ENCODE assay signal across 20 cellular contexts in genomic region chr11:71215372-71215965, GRCh38. TPM values are rescaled to one million over a fixed set of nuclear protein-coding genes. Genes with fewer than 3 reads are reported as not detected.
A peak's percentile ranks its signal among the peaks of the same experiment; 100 is the strongest.
DNase-seq lines count a peak whose midpoint lies in the region; ATAC-seq and TF ChIP-seq lines count a peak whose summit lies in the region.
"Had no signal": no experiment of that assay in that cellular context is flagged by ENCODE, and none has a peak within 500 bp of the region (broad histone marks: within the 10 kb centered on the region; RNA-seq: fewer than 3 reads in every experiment).

No MANE protein-coding gene starts in this region.

- in situ Hi-C loops in gastrocnemius medialis (cut with MboI; ENCODE audit: low sequenced_read_pairs in 4 of 4), result no loop called here

- DNase-seq in left ventricle myocardium superior (peak; percentile 25), right atrium auricular region (ENCODE audit: low spot score) (no peak), neural progenitor cell (ENCODE audit: low spot score) (no peak), spleen (peak; percentile 54), GF-D8 (lab: John Stamatoyannopoulos, UW) (no peak), gastrocnemius medialis (no peak)
- DNase-seq: Calu3, DND-41, HCEC 1CT, KBM-7, MG63, NCI-H1105 treated with DMSO at 0.1 percent for 48 hours, NCI-H2029, NCI-H2227 treated with DMSO at 0.1 percent for 48 hours, NCI-H526 treated with DMSO at 0.1 percent for 48 hours, Peyer's patch had no signal

- peak overlapping the region; percentile 81 for H3K27ac Mint-ChIP-seq in neural progenitor cell
- H3K27ac Mint-ChIP-seq: GM23338 had no signal

- TF ChIP-seq CTCF in right atrium auricular region (IDR thresholded peaks at IDR 0.05) (no peak), neural progenitor cell (IDR thresholded peaks at IDR 0.05) (no peak), spleen (IDR thresholded peaks at IDR 0.05 in 8 of 11, conservative IDR thresholded peaks at IDR 0.05 in 3 of 11) (no peak), gastrocnemius medialis (IDR thresholded peaks at IDR 0.05 in 4 of 5, conservative IDR thresholded peaks at IDR 0.05 in 1 of 5) (no peak)

- H2AFZ ChIP-seq in neural progenitor cell (replicated peaks), result no peak overlapping the region
- H2AFZ ChIP-seq: GM23338 had no signal

- H3K36me3 ChIP-seq in right atrium auricular region, result no peaks in the 10 kb centered on the region
- H3K36me3 ChIP-seq in neural progenitor cell, result no peaks in the 10 kb centered on the region
- H3K36me3 ChIP-seq in spleen, result no peaks in the 10 kb centered on the region
- no peaks in the 10 kb centered on the region for H3K36me3 ChIP-seq in gastrocnemius medialis
- H3K36me3 ChIP-seq: MG63, Peyer's patch had no signal

- H4K20me1 ChIP-seq in neural progenitor cell (ENCODE audit: low read depth), result no peaks in the 10 kb centered on the region

- ATAC-seq in left ventricle myocardium superior (no peak), gastrocnemius medialis (no peak), GM18498 (IDR thresholded peaks at IDR 0.05; ENCODE audit: unreplicated experiment) (no peak)
- ATAC-seq: SK-N-SH treated with all-trans-retinoic acid at 6 μM for 48 hours had no signal

- 84 to 94% (median 89%) methylated on average over 11 to 12 of the region's 12 CpGs for WGBS in spleen, 5 donors

- H3K27me3 ChIP-seq in right atrium auricular region (no peaks in the 10 kb centered on the region), neural progenitor cell (no peaks in the 10 kb centered on the region), spleen (replicated peaks in 1 of 7) (peaks cover 0 to 81% (median 0%) of the 10 kb centered on the region in 7 donors), gastrocnemius medialis (peaks cover 0 to 5% (median 5%) of the 10 kb centered on the region in 3 donors)
- H3K27me3 ChIP-seq: MG63, Peyer's patch had no signal

- no peaks in the 10 kb centered on the region for H3F3A ChIP-seq in neural progenitor cell (ENCODE audit: low read depth)

- no peaks in the 10 kb centered on the region for H3K4me1 ChIP-seq in right atrium auricular region
- H3K4me1 ChIP-seq in neural progenitor cell, result peaks cover 4% of the 10 kb centered on the region
- no peaks in the 10 kb centered on the region for H3K4me1 ChIP-seq in spleen
- no peaks in the 10 kb centered on the region for H3K4me1 ChIP-seq in gastrocnemius medialis
- H3K4me1 ChIP-seq: Peyer's patch had no signal

- no peaks in the 10 kb centered on the region for H3K36me3 Mint-ChIP-seq in neural progenitor cell

- H3K79me2 ChIP-seq in neural progenitor cell (ENCODE audit: low read depth), result no peaks in the 10 kb centered on the region

- H3K27ac ChIP-seq in right atrium auricular region (no peak overlapping the region), neural progenitor cell (no peak overlapping the region), spleen (no peak overlapping the region), gastrocnemius medialis (no peak overlapping the region)
- H3K27ac ChIP-seq: Peyer's patch had no signal

- no peak overlapping the region for H3K9ac ChIP-seq in neural progenitor cell

- intact Hi-C loops in left ventricle myocardium superior (cut with micrococcal nuclease), result no loop called here
- intact Hi-C loops in spleen (cut with DNase I; ENCODE audit: low total_unique reads), result no loop called here
- intact Hi-C loops in gastrocnemius medialis (cut with DNase I; ENCODE audit: low total_unique reads), result no loop called here

- H3K4me2 ChIP-seq in neural progenitor cell, result no peak overlapping the region
- H3K4me2 ChIP-seq: GM23338 had no signal

- H3K9me3 Mint-ChIP-seq in neural progenitor cell, result peaks cover 9% of the 10 kb centered on the region
- H3K9me3 Mint-ChIP-seq: GM23338 had no signal

- H3K4me3 Mint-ChIP-seq in neural progenitor cell, result no peak overlapping the region
- H3K4me3 Mint-ChIP-seq: GM23338 had no signal

- peaks cover under 1% of the 10 kb centered on the region for H3K4me1 Mint-ChIP-seq in neural progenitor cell

- H3K9me3 ChIP-seq in right atrium auricular region (no peaks in the 10 kb centered on the region), neural progenitor cell (ENCODE audit: low read depth) (no peaks in the 10 kb centered on the region), spleen (no peaks in the 10 kb centered on the region), gastrocnemius medialis (no peaks in the 10 kb centered on the region)
- H3K9me3 ChIP-seq: MG63, Peyer's patch had no signal

- TF ChIP-seq POLR2A in spleen (IDR thresholded peaks at IDR 0.05), result no peak
- no peak for TF ChIP-seq POLR2A in gastrocnemius medialis (IDR thresholded peaks at IDR 0.05)

- H3K27me3 Mint-ChIP-seq in neural progenitor cell (ENCODE audit: insufficient read depth, low read depth), result peaks cover 4% of the 10 kb centered on the region

- no peak overlapping the region for H3K4me3 ChIP-seq in right atrium auricular region
- H3K4me3 ChIP-seq in neural progenitor cell, result no peak overlapping the region
- H3K4me3 ChIP-seq in spleen, result no peak overlapping the region
- H3K4me3 ChIP-seq in gastrocnemius medialis, result no peak overlapping the region
- H3K4me3 ChIP-seq: GM23338, MG63, Peyer's patch had no signal

RNA-seq across cellular contexts. Expression of gene SHANK2, which starts 36.9 kb away (rescaled TPM):
- total RNA-seq in left ventricle myocardium superior (0.32 TPM), right atrium auricular region (under 1 TPM; 0.07 to 0.35 TPM), neural progenitor cell (ENCODE audit: low replicate concordance) (8.1 TPM in 2 replicates), spleen (10 to 100 TPM in 5 of 7 donors, 1 to 10 TPM in 2; 5.7 to 23.8 (median 12.1) TPM), gastrocnemius medialis (under 1 TPM in 1 of 4 donors, not detected in 3; 0.40 TPM)
- 1 to 10 TPM in 1 of 3 donors, under 1 TPM in 2; 0.30 to 1.4 (median 0.61) TPM for polyA plus RNA-seq in spleen
- total RNA-seq: OCI-LY7 had no signal

Comparison
In these comparisons a context has a peak if more than half of its experiments do, and no peak if none do; other contexts are left out.
1. DNase-seq: peak in left ventricle myocardium superior (single experiment) and spleen (single experiment); none in right atrium auricular region (single experiment), neural progenitor cell (single experiment), GF-D8 (single experiment) and gastrocnemius medialis (0 of 2).